Comparison of ENCODE assay signal across 9 cellular contexts in the genomic region with DNA sequence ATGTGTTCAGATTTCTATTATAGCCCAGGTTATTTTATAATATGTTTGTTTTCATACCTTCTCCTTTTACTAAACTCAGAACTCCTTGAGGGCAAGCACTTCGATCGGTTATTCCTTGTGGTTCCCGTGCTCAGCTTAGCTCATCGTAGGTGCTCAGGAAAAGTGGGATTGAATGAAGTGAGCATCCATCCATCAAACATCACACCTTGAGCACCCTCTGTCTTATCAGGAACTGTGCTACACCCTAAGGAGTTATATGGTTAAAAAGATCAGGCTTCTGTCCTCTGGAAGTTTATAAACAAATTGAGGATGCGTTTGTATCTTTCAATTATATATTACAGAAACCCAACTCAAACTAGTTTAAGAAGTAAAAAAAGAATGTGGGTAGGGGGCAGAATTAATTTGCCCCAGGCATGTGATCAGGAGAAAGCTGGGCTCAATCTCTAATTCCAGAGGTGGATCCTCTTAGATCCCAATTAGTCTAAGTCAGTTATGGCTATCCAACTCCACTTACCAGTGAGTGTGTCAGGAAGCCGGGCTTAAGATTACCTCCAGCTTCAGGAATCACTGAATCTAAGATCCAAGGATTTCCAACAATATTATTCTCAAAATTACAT. TPM values are rescaled to one million over a fixed set of nuclear protein-coding genes. Genes with fewer than 3 reads are reported as not detected.
DNase-seq lines count a peak whose midpoint lies in the region; ATAC-seq and TF ChIP-seq lines count a peak whose summit lies in the region.
"Had no signal": no experiment of that assay in that cellular context is flagged by ENCODE, and none has a peak within 500 bp of the region (broad histone marks: within the 10 kb centered on the region; RNA-seq: fewer than 3 reads in every experiment).

No MANE protein-coding gene starts in this region.

- H3K4me2 ChIP-seq in GM23248 (ENCODE audit: unreplicated experiment) (no peak overlapping the region), OCI-LY7 (ENCODE audit: low read length) (no peak overlapping the region), hepatocyte (no peak overlapping the region)

- no peaks in the 10 kb centered on the region for H3K79me2 ChIP-seq in GM23248 (ENCODE audit: insufficient read depth)
- no peaks in the 10 kb centered on the region for H3K79me2 ChIP-seq in OCI-LY7 (ENCODE audit: insufficient read depth, low read depth, low read length)
- H3K79me2 ChIP-seq in hepatocyte, result no peaks in the 10 kb centered on the region

- no TSS peak for BruUV-seq in OCI-LY7 (replicated peaks; lab: Mats Ljungman, UMichigan)

- CTCF ChIA-PET in AG04449 (lab: Yijun Ruan, JAX), result interaction anchor here (0.7 to 4.2 kb wide), 17 partner anchors 9 to 119 kb away, joined by 3 to 31 read pairs (median 5); no protein-coding TSS in a partner anchor
- CTCF ChIA-PET in OCI-LY7 (lab: Charles Lee; ENCODE audit: unreplicated experiment), result no interaction called here

- intact Hi-C loops in OCI-LY7 (cut with micrococcal nuclease; ENCODE audit: unreplicated experiment), result no loop called here

- in situ Hi-C loops in GM23248 (cut with MboI), result no loop called here

- peaks cover 71% of the 10 kb centered on the region for H3F3A ChIP-seq in GM23248 (ENCODE audit: insufficient read depth)

- H3K27ac ChIP-seq in GM23248, result peak overlapping the region; percentile 69
- H3K27ac ChIP-seq in OCI-LY7 (ENCODE audit: low read depth, low read length, poor library complexity, severe bottlenecking), result no peak overlapping the region
- no peak overlapping the region for H3K27ac ChIP-seq in hepatocyte

- no peaks in the 10 kb centered on the region for H3K27me3 ChIP-seq in GM23248 (replicated peaks; ENCODE audit: insufficient read depth)
- no peaks in the 10 kb centered on the region for H3K27me3 ChIP-seq in hepatocyte

- TF ChIP-seq CTCF in AG04449 (IDR thresholded peaks at IDR 0.05; ENCODE audit: insufficient read depth, low read length, missing control alignments) (peak; percentile 34), OCI-LY7 (conservative IDR thresholded peaks at IDR 0.05; ENCODE audit: low read length) (peak; percentile 61), hepatocyte (IDR thresholded peaks at IDR 0.05; ENCODE audit: poor library complexity) (peak; percentile 37)

- ATAC-seq in HG02642 (IDR thresholded peaks at IDR 0.05; ENCODE audit: poor library complexity, unreplicated experiment) (no peak), GM19455 (IDR thresholded peaks at IDR 0.05; ENCODE audit: unreplicated experiment) (no peak), HG02981 (IDR thresholded peaks at IDR 0.05; ENCODE audit: unreplicated experiment) (no peak)

- H3K9me3 ChIP-seq in GM23248 (ENCODE audit: low read depth) (no peaks in the 10 kb centered on the region), OCI-LY7 (ENCODE audit: low read length) (no peaks in the 10 kb centered on the region), hepatocyte (ENCODE audit: low read depth) (no peaks in the 10 kb centered on the region)

- POLR2A ChIA-PET in AG04449 (lab: Yijun Ruan, JAX) (no interaction called here), OCI-LY7 (lab: Charles Lee) (interaction anchor here (1.6 kb wide), 1 partner anchor 35 kb away, joined by 4 read pairs; no protein-coding TSS in a partner anchor)

- H3K9me2 ChIP-seq in GM23248 (ENCODE audit: insufficient read depth) (no peaks in the 10 kb centered on the region), OCI-LY7 (ENCODE audit: insufficient read depth, low read length) (no peaks in the 10 kb centered on the region), hepatocyte (replicated peaks; ENCODE audit: insufficient read depth) (no peaks in the 10 kb centered on the region)

- H3K36me3 ChIP-seq in GM23248 (ENCODE audit: low read depth) (no peaks in the 10 kb centered on the region), OCI-LY7 (ENCODE audit: insufficient read depth, low read length) (no peaks in the 10 kb centered on the region), hepatocyte (replicated peaks; ENCODE audit: insufficient read depth, low read depth) (no peaks in the 10 kb centered on the region)

- H3K9ac ChIP-seq in GM23248, result no peak overlapping the region

- H2AFZ ChIP-seq in GM23248, result no peak overlapping the region; the same call in 1 of the 2 replicates
- no peak overlapping the region for H2AFZ ChIP-seq in OCI-LY7 (ENCODE audit: low read length)
- H2AFZ ChIP-seq in hepatocyte, result no peak overlapping the region

- peaks cover 76% of the 10 kb centered on the region for H3K4me1 ChIP-seq in GM23248 (ENCODE audit: insufficient read depth)
- no peaks in the 10 kb centered on the region for H3K4me1 ChIP-seq in OCI-LY7 (ENCODE audit: insufficient read depth, low read length, poor library complexity, severe bottlenecking)
- H3K4me1 ChIP-seq in hepatocyte (ENCODE audit: insufficient read depth), result peaks cover 6% of the 10 kb centered on the region

- H3K4me3 ChIP-seq in AG04449 (ENCODE audit: low read depth, low read length), result no peak overlapping the region
- H3K4me3 ChIP-seq in GM23248, result no peak overlapping the region
- H3K4me3 ChIP-seq in OCI-LY7 (ENCODE audit: low read depth, low read length, poor library complexity, severe bottlenecking), result no peak overlapping the region
- H3K4me3 ChIP-seq in hepatocyte, result no peak overlapping the region

- 94 to 95% methylated on average over 6 of the region's 6 CpGs for WGBS in GM23248 (ENCODE audit: low coverage in 1 of 2, low lambda C conversion rate in 2 of 2, missing lambda C conversion rate in 2 of 2), 2 experiments
- 54% methylated on average over 6 of the region's 6 CpGs for WGBS in hepatocyte (ENCODE audit: low lambda C conversion rate, missing lambda C conversion rate)

- DNase-seq in AG04449 (ENCODE audit: low read depth, low spot score), result no peak
- peak; percentile 17 for DNase-seq in GM23248
- DNase-seq in OCI-LY7 (ENCODE audit: low spot score), result peak; percentile 2
- DNase-seq in hepatocyte (ENCODE audit: low spot score), result peak; percentile 48
- DNase-seq in stimulated activated CD4-positive, alpha-beta T cell treated with anti-CD3 and anti-CD28 coated beads, Interleukin-1b, Interleukin-23, amount 100 ng/mL, for 48 hours, result no peak
- DNase-seq: stimulated activated CD4-positive, alpha-beta T cell treated with anti-CD3 and anti-CD28 coated beads, Interleukin-2, amount 100 ng/mL, for 24 hours had no signal

- H4K20me1 ChIP-seq in GM23248 (ENCODE audit: insufficient read depth) (no peaks in the 10 kb centered on the region), OCI-LY7 (ENCODE audit: insufficient read depth, low read length) (no peaks in the 10 kb centered on the region), hepatocyte (ENCODE audit: insufficient read depth, poor library complexity, severe bottlenecking) (no peaks in the 10 kb centered on the region)

RNA-seq across cellular contexts. Expression of gene RRAS2, which starts 59.9 kb away (rescaled TPM):
- 328 and 382 TPM in 2 replicates for total RNA-seq in GM23248 (2014; rRNA removed; shearing (Covaris generic))
- polyA plus RNA-seq in GM23248 (2016; fragmentation: Nextera tagmentation; extraction: Ambion mirVana) (260 and 268 TPM in 2 replicates), hepatocyte (44.2 and 50.7 TPM in 2 replicates)
- 0.60 TPM in 1 of 2 replicates, not detected in the other for total RNA-seq in OCI-LY7 (2014; rRNA removed; shearing (Covaris generic))
- total RNA-seq in OCI-LY7 (2022) (not detected in 2 replicates), hepatocyte (69.8 and 72.9 TPM in 2 replicates)

Comparison
In these comparisons a context has a peak if more than half of its experiments do, and no peak if none do; other contexts are left out.
1. DNase-seq: peak in GM23248 (single experiment), OCI-LY7 (single experiment) and hepatocyte (single experiment); none in AG04449 (single experiment) and stimulated activated CD4-positive, alpha-beta T cell treated with anti-CD3 and anti-CD28 coated beads, Interleukin-1b, Interleukin-23, amount 100 ng/mL, for 48 hours (single experiment).
2. RNA of gene RRAS2, which starts 59.9 kb away (total RNA-seq): 328 to 382 TPM in GM23248 and 69.8 to 72.9 TPM in hepatocyte; 0.60 TPM in OCI-LY7; every median in the first group is over 10 times any median in the second.
3. Peak in every context shown above with its lines, with median percentiles within 50 percentile points of each other: CTCF ChIP-seq.